Comparison of ENCODE assay signal across 14 cellular contexts in the genomic region with DNA sequence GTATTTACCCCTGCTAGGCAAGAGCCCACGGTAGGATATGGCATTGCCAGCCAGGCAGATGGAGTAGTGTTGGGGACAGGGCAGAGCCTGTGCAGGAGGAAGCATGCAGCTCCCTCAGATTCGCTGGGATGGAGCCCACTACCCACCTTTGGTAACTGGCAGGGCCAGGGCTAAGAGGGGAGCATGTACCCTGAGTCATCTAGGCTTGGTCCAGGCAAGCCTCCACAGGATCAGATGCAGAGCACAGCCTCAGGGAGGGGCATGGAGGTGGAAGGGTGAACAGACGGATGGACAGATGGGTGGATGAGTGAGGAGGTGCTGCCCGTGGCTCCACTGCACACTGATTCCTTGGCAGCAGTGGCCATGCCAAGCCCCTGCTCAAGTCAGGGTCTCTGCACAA.
"Had no signal": no experiment of that assay in that cellular context is flagged by ENCODE, and none has a peak within 500 bp of the region (broad histone marks: within the 10 kb centered on the region; RNA-seq: fewer than 3 reads in every experiment).

No MANE protein-coding gene starts in this region.

- DNase-seq: activated CD4-positive, alpha-beta T cell treated with anti-CD3 and anti-CD28 coated beads for 4 hours; activated CD8-positive, alpha-beta memory T cell treated with anti-CD3 and anti-CD28 coated beads, Interleukin-2, amount 50 U/mL, for 48 hours; activated gamma-delta T cell; activated T-cell treated with anti-CD3 and anti-CD28 coated beads, Interleukin-2, amount 50 U/mL, for 72 hours; central memory CD4-positive, alpha-beta T cell; effector CD8-positive, alpha-beta T cell; islet precursor cell; naive thymus-derived CD8-positive, alpha-beta T cell; T-helper 2 cell had no signal

- H3K27ac ChIP-seq: coronary artery, neutrophil, tibial nerve had no signal

- H3K27me3 ChIP-seq: neutrophil, tibial nerve, vagina had no signal

- FAIRE-seq: TTC549 had no signal

- H3K9me3 ChIP-seq: neutrophil, tibial nerve, vagina had no signal

- H3K4me3 ChIP-seq: coronary artery, tibial nerve, vagina had no signal

- H3K36me3 ChIP-seq: neutrophil, tibial nerve, vagina had no signal
